Comparison of ENCODE assay signal across 8 cellular contexts in the genomic region with DNA sequence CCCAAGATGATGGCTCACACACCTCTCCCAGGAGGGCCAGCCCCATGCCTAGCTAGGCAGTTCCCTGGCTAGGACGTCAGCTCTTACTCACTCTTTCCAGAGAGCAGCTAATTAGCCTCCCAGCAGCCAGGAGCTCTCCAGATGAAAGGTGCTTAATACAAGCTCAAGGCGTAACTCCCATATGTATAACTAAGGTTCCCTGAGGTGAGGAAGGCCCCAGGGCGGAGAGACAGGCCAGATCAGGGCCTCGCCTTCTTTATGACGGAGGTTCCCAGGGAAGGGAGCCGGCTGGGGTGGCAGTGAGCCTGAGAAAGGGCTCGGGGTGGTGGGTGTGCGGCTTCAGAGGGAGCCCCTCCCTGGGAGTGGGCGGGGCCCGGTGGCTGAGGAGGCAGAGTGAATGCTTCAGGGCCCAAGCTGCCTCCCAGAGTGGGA. TPM values are rescaled to one million over a fixed set of nuclear protein-coding genes. Genes with fewer than 3 reads are reported as not detected.
DNase-seq lines count a peak whose midpoint lies in the region; ATAC-seq lines count a peak whose summit lies in the region.

No MANE protein-coding gene starts in this region.

- WGBS in right cardiac atrium = 62% methylated on average over 10 of the region's 10 CpGs

- peaks cover 2% of the 10 kb centered on the region for H3K36me3 Mint-ChIP-seq in activated T-cell treated with anti-CD3 and anti-CD28 coated beads, Interleukin-2, amount 50 U/mL, for 24 hours (ENCODE audit: low read depth)
- no peaks in the 10 kb centered on the region for H3K36me3 Mint-ChIP-seq in stimulated activated naive CD8-positive, alpha-beta T cell treated with anti-CD3 and anti-CD28 coated beads, Interleukin-15, Interleukin-2, amounts not matched to agents 100 ng/mL and 50 ng/mL, for 24 hours (ENCODE audit: low read depth)

- H3K27me3 ChIP-seq in right cardiac atrium (ENCODE audit: control insufficient read depth, insufficient read depth) = no peaks in the 10 kb centered on the region

- H3K27ac ChIP-seq in right cardiac atrium (ENCODE audit: low read length) = no peak overlapping the region

- intact Hi-C loops in right cardiac atrium (cut with DNase I) (loop anchor here (5.0 kb wide), 2 partner anchors 572 to 877 kb away; no protein-coding TSS in a partner anchor), posterior vena cava (cut with DNase I) (loop anchor here (5.0 to 10.0 kb wide), 4 partner anchors 424 to 887 kb away; no protein-coding TSS in a partner anchor)

- H3K4me3 ChIP-seq in right cardiac atrium (ENCODE audit: low read length) = no peak overlapping the region

- DNase-seq in NCI-H345 (lab: John Stamatoyannopoulos, UW) (peak; percentile 49), NCI-H345 treated with DMSO at 0.1 percent for 48 hours (lab: John Stamatoyannopoulos, UW; ENCODE audit: unreplicated experiment) (no peak), right cardiac atrium (peak; percentile 74 to 87 (median 83)), posterior vena cava (ENCODE audit: low spot score) (no peak)
- peak; percentile 70 for DNase-seq in activated T-cell treated with anti-CD3 and anti-CD28 coated beads, Interleukin-2, amount 50 U/mL, for 24 hours

- H3K27me3 Mint-ChIP-seq in activated T-cell treated with anti-CD3 and anti-CD28 coated beads, Interleukin-2, amount 50 U/mL, for 24 hours = no peaks in the 10 kb centered on the region
- H3K27me3 Mint-ChIP-seq in stimulated activated naive CD8-positive, alpha-beta T cell treated with anti-CD3 and anti-CD28 coated beads, Interleukin-15, Interleukin-2, amounts not matched to agents 100 ng/mL and 50 ng/mL, for 24 hours = no peaks in the 10 kb centered on the region

- H3K4me1 Mint-ChIP-seq in activated T-cell treated with anti-CD3 and anti-CD28 coated beads, Interleukin-2, amount 50 U/mL, for 24 hours (ENCODE audit: low read depth) = peaks cover 74% of the 10 kb centered on the region
- peaks cover 77% of the 10 kb centered on the region for H3K4me1 Mint-ChIP-seq in stimulated activated naive CD8-positive, alpha-beta T cell treated with anti-CD3 and anti-CD28 coated beads, Interleukin-15, Interleukin-2, amounts not matched to agents 100 ng/mL and 50 ng/mL, for 24 hours (ENCODE audit: low read depth)

- H3K9me3 Mint-ChIP-seq in activated T-cell treated with anti-CD3 and anti-CD28 coated beads, Interleukin-2, amount 50 U/mL, for 24 hours = no peaks in the 10 kb centered on the region
- H3K9me3 Mint-ChIP-seq in stimulated activated naive CD8-positive, alpha-beta T cell treated with anti-CD3 and anti-CD28 coated beads, Interleukin-15, Interleukin-2, amounts not matched to agents 100 ng/mL and 50 ng/mL, for 24 hours = no peaks in the 10 kb centered on the region

- peak overlapping the region; percentile 84 for H3K27ac Mint-ChIP-seq in activated T-cell treated with anti-CD3 and anti-CD28 coated beads, Interleukin-2, amount 50 U/mL, for 24 hours
- H3K27ac Mint-ChIP-seq in stimulated activated naive CD8-positive, alpha-beta T cell treated with anti-CD3 and anti-CD28 coated beads, Interleukin-15, Interleukin-2, amounts not matched to agents 100 ng/mL and 50 ng/mL, for 24 hours = peak overlapping the region; percentile 58

- peak in 1 of 2 donors; percentile 22 for ATAC-seq in right cardiac atrium
- ATAC-seq in GM18498 (IDR thresholded peaks at IDR 0.05; ENCODE audit: unreplicated experiment) = no peak
- no peak for ATAC-seq in GM19035 (IDR thresholded peaks at IDR 0.05; ENCODE audit: unreplicated experiment)

- no peaks in the 10 kb centered on the region for H3K9me3 ChIP-seq in right cardiac atrium (ENCODE audit: control insufficient read depth, low read length)

- peak overlapping the region; percentile 10 for H3K4me3 Mint-ChIP-seq in activated T-cell treated with anti-CD3 and anti-CD28 coated beads, Interleukin-2, amount 50 U/mL, for 24 hours
- H3K4me3 Mint-ChIP-seq in stimulated activated naive CD8-positive, alpha-beta T cell treated with anti-CD3 and anti-CD28 coated beads, Interleukin-15, Interleukin-2, amounts not matched to agents 100 ng/mL and 50 ng/mL, for 24 hours = no peak overlapping the region

- peaks cover 9% of the 10 kb centered on the region for H3K4me1 ChIP-seq in right cardiac atrium (ENCODE audit: control insufficient read depth, insufficient read depth, low read length)

RNA-seq across cellular contexts. Expression of gene ZFP36L1, which starts 26.4 kb away (rescaled TPM):
- 100 to 1,000 TPM in 3 of 4 donors, 10 to 100 TPM in 1; 97.4 to 132 (median 117) TPM for total RNA-seq in right cardiac atrium
- polyA plus RNA-seq in right cardiac atrium = 45.2 TPM
- 100 to 1,000 TPM; 311 to 319 TPM for total RNA-seq in posterior vena cava

Comparison
In these comparisons a context has a peak if more than half of its experiments do, and no peak if none do; other contexts are left out.
1. DNase-seq: peak in NCI-H345 (single experiment), activated T-cell treated with anti-CD3 and anti-CD28 coated beads, Interleukin-2, amount 50 U/mL, for 24 hours (single experiment) and right cardiac atrium (3 of 3); none in NCI-H345 treated with DMSO at 0.1 percent for 48 hours (single experiment) and posterior vena cava (single experiment).